1 cellular context compared by ENCODE assay signal in genomic region chr7:6903289-6903688, GRCh38.
TF ChIP-seq lines count a peak whose summit lies in the region.

No MANE protein-coding gene starts in this region.

TF ChIP-seq in GM12878, 131 proteins besides CTCF, POLR2A, EP300 and RAD21:
- TF ChIP-seq RELB (IDR thresholded peaks at IDR 0.05; ENCODE audit: low read depth) = peak; percentile 56; the same call in 1 of the 2 replicates
- peak in 1 of 2 experiments; percentile 52; a peak in 2 of 4 replicates for TF ChIP-seq BHLHE40 (IDR thresholded peaks at IDR 0.05; ENCODE audit: borderline replicate concordance in 1 of 2, low read depth in 2 of 2, low read length in 1 of 2)
- TF ChIP-seq IKZF1 (conservative IDR thresholded peaks at IDR 0.05) = peak; percentile 37; the same call in 1 of the 2 replicates
- peak; percentile 94 for TF ChIP-seq ZNF687 (IDR thresholded peaks at IDR 0.05)
- TF ChIP-seq IKZF2 (IDR thresholded peaks at IDR 0.05) = peak in 1 of 2 experiments; percentile 34; a peak in 2 of 4 replicates
